Comparison of ENCODE assay signal across 1 cellular context in the genomic region with DNA sequence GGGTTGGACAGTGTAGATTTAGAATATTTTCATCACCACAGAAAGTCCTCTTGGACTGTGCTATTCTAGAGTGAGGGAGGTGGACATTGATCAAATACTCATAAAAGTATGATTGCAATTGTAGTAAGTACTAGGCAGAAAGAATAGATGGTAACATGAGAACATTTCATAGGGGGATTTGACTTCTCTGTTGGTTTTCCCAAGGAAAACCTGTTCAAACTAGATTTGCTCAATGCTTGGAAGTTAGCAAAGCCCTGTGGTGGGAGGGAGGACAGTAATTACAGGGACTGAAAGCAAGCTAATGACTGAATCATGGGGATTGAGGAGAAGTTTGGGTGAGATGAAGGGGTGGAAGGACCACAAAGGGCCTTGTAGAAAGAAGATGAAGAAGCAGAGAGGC.
TF ChIP-seq lines count a peak whose summit lies in the region.

No MANE protein-coding gene starts in this region.

TF ChIP-seq in K562, 482 proteins besides CTCF, POLR2A, EP300 and RAD21:
- TF ChIP-seq, protein P1, sequence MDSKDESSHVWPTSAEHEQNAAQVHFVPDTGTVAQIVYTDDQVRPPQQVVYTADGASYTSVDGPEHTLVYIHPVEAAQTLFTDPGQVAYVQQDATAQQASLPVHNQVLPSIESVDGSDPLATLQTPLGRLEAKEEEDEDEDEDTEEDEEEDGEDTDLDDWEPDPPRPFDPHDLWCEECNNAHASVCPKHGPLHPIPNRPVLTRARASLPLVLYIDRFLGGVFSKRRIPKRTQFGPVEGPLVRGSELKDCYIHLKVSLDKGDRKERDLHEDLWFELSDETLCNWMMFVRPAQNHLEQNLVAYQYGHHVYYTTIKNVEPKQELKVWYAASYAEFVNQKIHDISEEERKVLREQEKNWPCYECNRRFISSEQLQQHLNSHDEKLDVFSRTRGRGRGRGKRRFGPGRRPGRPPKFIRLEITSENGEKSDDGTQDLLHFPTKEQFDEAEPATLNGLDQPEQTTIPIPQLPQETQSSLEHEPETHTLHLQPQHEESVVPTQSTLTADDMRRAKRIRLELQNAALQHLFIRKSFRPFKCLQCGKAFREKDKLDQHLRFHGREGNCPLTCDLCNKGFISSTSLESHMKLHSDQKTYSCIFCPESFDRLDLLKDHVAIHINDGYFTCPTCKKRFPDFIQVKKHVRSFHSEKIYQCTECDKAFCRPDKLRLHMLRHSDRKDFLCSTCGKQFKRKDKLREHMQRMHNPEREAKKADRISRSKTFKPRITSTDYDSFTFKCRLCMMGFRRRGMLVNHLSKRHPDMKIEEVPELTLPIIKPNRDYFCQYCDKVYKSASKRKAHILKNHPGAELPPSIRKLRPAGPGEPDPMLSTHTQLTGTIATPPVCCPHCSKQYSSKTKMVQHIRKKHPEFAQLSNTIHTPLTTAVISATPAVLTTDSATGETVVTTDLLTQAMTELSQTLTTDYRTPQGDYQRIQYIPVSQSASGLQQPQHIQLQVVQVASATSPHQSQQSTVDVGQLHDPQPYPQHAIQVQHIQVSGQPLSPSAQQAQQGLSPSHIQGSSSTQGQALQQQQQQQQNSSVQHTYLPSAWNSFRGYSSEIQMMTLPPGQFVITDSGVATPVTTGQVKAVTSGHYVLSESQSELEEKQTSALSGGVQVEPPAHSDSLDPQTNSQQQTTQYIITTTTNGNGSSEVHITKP (IDR thresholded peaks at IDR 0.05; ENCODE audit: partially characterized antibody), result peak; percentile 67
- TF ChIP-seq ZKSCAN3 (CRISPR knock-in tag; IDR thresholded peaks at IDR 0.05), result no peak
